Comparison of ENCODE assay signal across 17 cellular contexts in genomic region chr7:140533394-140533872, GRCh38. TPM values are rescaled to one million over a fixed set of nuclear protein-coding genes. Genes with fewer than 3 reads are reported as not detected.
DNase-seq lines count a peak whose midpoint lies in the region; TF ChIP-seq lines count a peak whose summit lies in the region.
"Had no signal": no experiment of that assay in that cellular context is flagged by ENCODE, and none has a peak within 500 bp of the region (broad histone marks: within the 10 kb centered on the region; RNA-seq: fewer than 3 reads in every experiment).

No MANE protein-coding gene starts in this region.

- H3K36me3 ChIP-seq in HEK293 (ENCODE audit: control insufficient read depth in 2 of 2, insufficient read depth in 1 of 2, low read length in 2 of 2) (no peaks in the 10 kb centered on the region), MM.1S (replicated peaks; ENCODE audit: insufficient read depth, low read length) (no peaks in the 10 kb centered on the region)
- H3K36me3 ChIP-seq: BE2C, cardiac muscle cell, transverse colon had no signal

- no peaks in the 10 kb centered on the region for H3F3A ChIP-seq in MM.1S (ENCODE audit: insufficient read depth, low read length)

- H3K4me1 Mint-ChIP-seq in neural crest cell: no peaks in the 10 kb centered on the region
- H3K4me1 Mint-ChIP-seq: T-cell had no signal

- H3K27ac Mint-ChIP-seq in neural crest cell (ENCODE audit: unreplicated experiment): peak overlapping the region; percentile 24
- H3K27ac Mint-ChIP-seq: activated T-helper 1 cell treated with anti-CD3 and anti-CD28 coated beads, Interleukin-12 subunit alpha, Interleukin-12 subunit beta, Interleukin-2, Interleukin-4 antibody, amounts not matched to agents 30 ng/mL and 10 ng/mL and 1 ng/mL, durations not matched to agents 14 hours and 24 hours and 36 hours; T-cell had no signal

- H3K27me3 Mint-ChIP-seq in neural crest cell (ENCODE audit: low read depth): no peaks in the 10 kb centered on the region

- CTCF ChIA-PET in HEK293 (lab: Yijun Ruan, JAX): no interaction called here

- TF ChIP-seq CTCF in HEK293 (tag by site-specific recombination; IDR thresholded peaks at IDR 0.05) (no peak), fibroblast of villous mesenchyme (IDR thresholded peaks at IDR 0.05; ENCODE audit: insufficient read depth, low read depth, low read length) (no peak), neural crest cell (conservative IDR thresholded peaks at IDR 0.05) (no peak), MM.1S (IDR thresholded peaks at IDR 0.05; ENCODE audit: low read length) (no peak)

- POLR2A ChIA-PET in HEK293 (lab: Yijun Ruan, JAX): no interaction called here

- H3K9me2 ChIP-seq in MM.1S (replicated peaks; ENCODE audit: insufficient read depth, low read length): no peaks in the 10 kb centered on the region

- H3K9me3 ChIP-seq in HEK293 (ENCODE audit: control insufficient read depth, insufficient read depth, low read depth, low read length) (no peaks in the 10 kb centered on the region), MM.1S (replicated peaks; ENCODE audit: insufficient read depth, low read length) (no peaks in the 10 kb centered on the region)
- H3K9me3 ChIP-seq: BE2C, transverse colon had no signal

- no peak overlapping the region for H3K4me3 Mint-ChIP-seq in neural crest cell
- H3K4me3 Mint-ChIP-seq: activated T-helper 1 cell treated with anti-CD3 and anti-CD28 coated beads, Interleukin-12 subunit alpha, Interleukin-12 subunit beta, Interleukin-2, Interleukin-4 antibody, amounts not matched to agents 30 ng/mL and 10 ng/mL and 1 ng/mL, durations not matched to agents 14 hours and 24 hours and 36 hours; T-cell had no signal

- H3K4me1 ChIP-seq in HEK293 (ENCODE audit: control insufficient read depth, insufficient read depth, low read length) (no peaks in the 10 kb centered on the region), MM.1S (ENCODE audit: low read length) (no peaks in the 10 kb centered on the region)
- H3K4me1 ChIP-seq: BE2C, transverse colon had no signal

- no peak overlapping the region for H3K9ac ChIP-seq in MM.1S (ENCODE audit: low read length)

- H3K27me3 ChIP-seq in MM.1S (replicated peaks; ENCODE audit: insufficient read depth, low read length): peaks cover 4% of the 10 kb centered on the region; the same call in 1 of the 2 replicates
- H3K27me3 ChIP-seq: BE2C, cardiac muscle cell, transverse colon had no signal

- no peaks in the 10 kb centered on the region for H3K9me3 Mint-ChIP-seq in neural crest cell
- H3K9me3 Mint-ChIP-seq: activated T-helper 1 cell treated with anti-CD3 and anti-CD28 coated beads, Interleukin-12 subunit alpha, Interleukin-12 subunit beta, Interleukin-2, Interleukin-4 antibody, amounts not matched to agents 30 ng/mL and 10 ng/mL and 1 ng/mL, durations not matched to agents 14 hours and 24 hours and 36 hours; T-cell had no signal

- no peak overlapping the region for H3K4me2 ChIP-seq in MM.1S (ENCODE audit: low read depth, low read length)

- H2AFZ ChIP-seq in MM.1S (ENCODE audit: low read length): no peak overlapping the region

- no peaks in the 10 kb centered on the region for H3K79me2 ChIP-seq in MM.1S (ENCODE audit: low read length)

- peaks cover 14% of the 10 kb centered on the region for H3K36me3 Mint-ChIP-seq in neural crest cell (ENCODE audit: low read depth)
- H3K36me3 Mint-ChIP-seq: T-cell had no signal

- H3K4me3 ChIP-seq in HEK293 (ENCODE audit: low read depth, low read length) (no peak overlapping the region), fibroblast of villous mesenchyme (ENCODE audit: low read depth, low read length) (no peak overlapping the region), MM.1S (ENCODE audit: low read length) (no peak overlapping the region)
- H3K4me3 ChIP-seq: cardiac muscle cell, transverse colon had no signal

- H4K20me1 ChIP-seq in MM.1S (ENCODE audit: insufficient read depth, low read length): no peaks in the 10 kb centered on the region

- H3K27ac ChIP-seq in HEK293 (ENCODE audit: extremely low read depth, low read depth, low read length) (no peak overlapping the region), MM.1S (ENCODE audit: low read length) (no peak overlapping the region)
- H3K27ac ChIP-seq: cardiac muscle cell, transverse colon, VCaP had no signal

- peak; percentile 34 for DNase-seq in NCI-H510A treated with DMSO at 0.1 percent for 48 hours (lab: John Stamatoyannopoulos, UW)
- peak; percentile 82 for DNase-seq in fibroblast of villous mesenchyme (ENCODE audit: low read depth)
- no peak for DNase-seq in neural crest cell (ENCODE audit: low read depth, low spot score)
- DNase-seq in islet precursor cell: no peak
- DNase-seq in MM.1S: no peak
- DNase-seq in globus pallidus (ENCODE audit: low spot score): no peak
- DNase-seq: BE2C; GF-D8; left cardiac atrium; MV-4-11; stimulated activated naive CD4-positive, alpha-beta T cell treated with Interleukin-2 at 50 U/mL for 16 hours; T-cell; transverse colon had no signal

TF ChIP-seq in HEK293, 187 proteins besides CTCF, POLR2A, EP300 and RAD21:
- TF ChIP-seq PRDM2 (tag by site-specific recombination; IDR thresholded peaks at IDR 0.05; ENCODE audit: borderline replicate concordance) (no peak), ZNF600 (tag by site-specific recombination; IDR thresholded peaks at IDR 0.05) (0 out of 2 replicates have a peak, but pooled peaks have one; percentile 14), ZBTB1 (tag by site-specific recombination; IDR thresholded peaks at IDR 0.05) (no peak), ZNF785 (tag by site-specific recombination; IDR thresholded peaks at IDR 0.05) (no peak), ZNF239 (tag by site-specific recombination; IDR thresholded peaks at IDR 0.05) (no peak), ZNF571 (tag by site-specific recombination; IDR thresholded peaks at IDR 0.05) (no peak), ZNF174 (tag by site-specific recombination; IDR thresholded peaks at IDR 0.05) (no peak), ZNF184 (tag by site-specific recombination; IDR thresholded peaks at IDR 0.05) (no peak), ZFHX2 (tag by site-specific recombination; conservative IDR thresholded peaks at IDR 0.05) (peak; percentile 42), ZNF837 (tag by site-specific recombination; IDR thresholded peaks at IDR 0.05) (no peak), ZNF133 (tag by site-specific recombination; IDR thresholded peaks at IDR 0.05) (no peak), YY1 (tag by site-specific recombination; IDR thresholded peaks at IDR 0.05) (no peak)

RNA-seq across cellular contexts. Expression of gene MKRN1, which starts 54.1 kb away (rescaled TPM):
- 41.9 and 50.5 TPM in 2 replicates for total RNA-seq in fibroblast of villous mesenchyme
- total RNA-seq in neural crest cell: 69.3 and 81.2 TPM in 2 replicates

Comparison
In these comparisons a context has a peak if more than half of its experiments do, and no peak if none do; other contexts are left out.
1. DNase-seq: peak in NCI-H510A treated with DMSO at 0.1 percent for 48 hours (single experiment) and fibroblast of villous mesenchyme (single experiment); none in neural crest cell (single experiment), islet precursor cell (single experiment), MM.1S (single experiment) and globus pallidus (single experiment).